1 cellular context compared by ENCODE assay signal in the genomic region with DNA sequence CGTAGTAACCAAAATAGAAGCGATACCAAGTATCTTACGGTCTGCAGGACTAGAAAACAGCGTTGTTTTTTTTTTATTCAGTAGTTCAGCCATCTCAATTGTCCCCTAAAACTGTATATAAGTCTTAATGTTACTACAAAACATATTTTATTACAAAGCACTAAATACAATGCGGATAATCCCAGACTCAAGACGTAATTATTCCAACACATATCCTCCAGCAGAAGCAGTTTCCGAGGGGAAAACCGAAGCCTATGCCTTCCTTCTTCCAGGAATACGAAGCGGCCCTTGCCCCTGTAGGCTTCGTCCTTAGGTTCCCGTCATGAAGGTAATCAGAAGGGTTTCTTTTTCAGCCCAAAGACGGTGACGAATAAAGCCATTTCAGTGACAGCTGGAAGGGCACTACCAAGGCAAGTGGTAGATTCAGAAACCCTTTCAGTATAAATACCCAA.
TF ChIP-seq lines count a peak whose summit lies in the region.

No MANE protein-coding gene starts in this region.

TF ChIP-seq in A549, 52 proteins besides CTCF, POLR2A, EP300 and RAD21 (continued from another document):
- no peak for TF ChIP-seq PHF8 (IDR thresholded peaks at IDR 0.05; ENCODE audit: borderline replicate concordance, low read depth)
